ENCODE assay signal across 17 cellular contexts in genomic region chr5:39178856-39179255, GRCh38. TPM values are rescaled to one million over a fixed set of nuclear protein-coding genes. Genes with fewer than 3 reads are reported as not detected.
DNase-seq lines count a peak whose midpoint lies in the region; ATAC-seq lines count a peak whose summit lies in the region.
"Had no signal": no experiment of that assay in that cellular context is flagged by ENCODE, and none has a peak within 500 bp of the region (broad histone marks: within the 10 kb centered on the region; RNA-seq: fewer than 3 reads in every experiment).

No MANE protein-coding gene starts in this region.

- H3K27me3 Mint-ChIP-seq in activated naive CD4-positive, alpha-beta T cell treated with anti-CD3 and anti-CD28 coated beads, Interleukin-2, amount 50 U/mL, for 24 hours, result no peaks in the 10 kb centered on the region
- no peaks in the 10 kb centered on the region for H3K27me3 Mint-ChIP-seq in T-helper 17 cell
- H3K27me3 Mint-ChIP-seq in central memory CD8-positive, alpha-beta T cell, result no peaks in the 10 kb centered on the region

- peak overlapping the region; percentile 91 for H3K27ac ChIP-seq in thymus (ENCODE audit: low read depth)
- H3K27ac ChIP-seq: breast epithelium, psoas muscle, SJSA1 had no signal

- no peaks in the 10 kb centered on the region for H3K9me3 Mint-ChIP-seq in activated naive CD4-positive, alpha-beta T cell treated with anti-CD3 and anti-CD28 coated beads, Interleukin-2, amount 50 U/mL, for 24 hours
- H3K9me3 Mint-ChIP-seq in central memory CD8-positive, alpha-beta T cell, result no peaks in the 10 kb centered on the region
- H3K9me3 Mint-ChIP-seq: nephron had no signal

- H3K27ac Mint-ChIP-seq in activated naive CD4-positive, alpha-beta T cell treated with anti-CD3 and anti-CD28 coated beads, Interleukin-2, amount 50 U/mL, for 24 hours, result peak overlapping the region; percentile 95
- H3K27ac Mint-ChIP-seq in T-helper 17 cell, result peak overlapping the region; percentile 100
- peak overlapping the region; percentile 95 for H3K27ac Mint-ChIP-seq in central memory CD8-positive, alpha-beta T cell (ENCODE audit: low read depth)
- H3K27ac Mint-ChIP-seq: nephron had no signal

- H3K4me1 Mint-ChIP-seq in activated naive CD4-positive, alpha-beta T cell treated with anti-CD3 and anti-CD28 coated beads, Interleukin-2, amount 50 U/mL, for 24 hours, result peaks cover 96% of the 10 kb centered on the region
- H3K4me1 Mint-ChIP-seq in T-helper 17 cell, result peaks cover 80% of the 10 kb centered on the region
- peaks cover 88% of the 10 kb centered on the region for H3K4me1 Mint-ChIP-seq in central memory CD8-positive, alpha-beta T cell
- H3K4me1 Mint-ChIP-seq: nephron had no signal

- H3K4me3 Mint-ChIP-seq in activated naive CD4-positive, alpha-beta T cell treated with anti-CD3 and anti-CD28 coated beads, Interleukin-2, amount 50 U/mL, for 24 hours, result peak overlapping the region; percentile 65
- H3K4me3 Mint-ChIP-seq in T-helper 17 cell, result peak overlapping the region; percentile 77
- peak overlapping the region; percentile 65 for H3K4me3 Mint-ChIP-seq in central memory CD8-positive, alpha-beta T cell
- H3K4me3 Mint-ChIP-seq: nephron had no signal

- H3K9me3 ChIP-seq in T-helper 17 cell (ENCODE audit: control insufficient read depth, low read length, poor library complexity, severe bottlenecking) (no peaks in the 10 kb centered on the region), thymus (ENCODE audit: control insufficient read depth) (no peaks in the 10 kb centered on the region)
- H3K9me3 ChIP-seq: breast epithelium, psoas muscle, SJSA1 had no signal

- H3K4me3 ChIP-seq in thymus (ENCODE audit: low read length), result peak overlapping the region; percentile 1
- H3K4me3 ChIP-seq: breast epithelium, psoas muscle, SJSA1 had no signal

- H3K4me1 ChIP-seq in thymus (ENCODE audit: control insufficient read depth, insufficient read depth, low read length), result peaks cover 62% of the 10 kb centered on the region
- H3K4me1 ChIP-seq: breast epithelium, psoas muscle had no signal

- no peaks in the 10 kb centered on the region for H3K36me3 ChIP-seq in thymus (ENCODE audit: control insufficient read depth, insufficient read depth)
- H3K36me3 ChIP-seq: breast epithelium, SJSA1 had no signal

- H3K36me3 Mint-ChIP-seq in activated naive CD4-positive, alpha-beta T cell treated with anti-CD3 and anti-CD28 coated beads, Interleukin-2, amount 50 U/mL, for 24 hours, result peaks cover 14% of the 10 kb centered on the region
- peaks cover 19% of the 10 kb centered on the region for H3K36me3 Mint-ChIP-seq in T-helper 17 cell (ENCODE audit: low read depth)
- H3K36me3 Mint-ChIP-seq in central memory CD8-positive, alpha-beta T cell (ENCODE audit: insufficient read depth), result peaks cover 43% of the 10 kb centered on the region

- ATAC-seq in T-helper 17 cell (peak; percentile 52), GM18511 (IDR thresholded peaks at IDR 0.05; ENCODE audit: unreplicated experiment) (no peak)
- peak; percentile 31 for ATAC-seq in central memory CD8-positive, alpha-beta T cell (replicated peaks; ENCODE audit: extremely low read depth, poor library complexity, severe bottlenecking)
- ATAC-seq: psoas muscle had no signal

- WGBS in thymus, result 36% methylated on average over 8 of the region's 8 CpGs

- H3K27me3 ChIP-seq in thymus (ENCODE audit: control insufficient read depth, insufficient read depth), result no peaks in the 10 kb centered on the region
- H3K27me3 ChIP-seq: breast epithelium, SJSA1 had no signal

- DNase-seq in activated naive CD4-positive, alpha-beta T cell treated with anti-CD3 and anti-CD28 coated beads, Interleukin-2, amount 50 U/mL, for 16 hours, result no peak
- DNase-seq in T-helper 17 cell, result no peak
- no peak for DNase-seq in central memory CD8-positive, alpha-beta T cell (ENCODE audit: low spot score in 2 of 2)
- no peak for DNase-seq in COLO668 (lab: John Stamatoyannopoulos, UW; ENCODE audit: unreplicated experiment)
- DNase-seq in NCI-H82 (lab: John Stamatoyannopoulos, UW), result no peak
- DNase-seq: activated CD4-positive, alpha-beta T cell treated with anti-CD3 and anti-CD28 coated beads, Interleukin-2, amount 50 U/mL, for 4 hours; GDM1; NCI-H1694 treated with DMSO at 0.1 percent for 48 hours; NCI-H510A; psoas muscle had no signal

RNA-seq across cellular contexts. Expression of gene FYB1, which starts 40.5 kb away (rescaled TPM):
- 100 to 1,000 TPM; 499 to 517 TPM for total RNA-seq in T-helper 17 cell
- polyA plus RNA-seq in thymus, result 52.9 TPM
- total RNA-seq: lung microvascular endothelial cell had no signal
